In the genomic region with DNA sequence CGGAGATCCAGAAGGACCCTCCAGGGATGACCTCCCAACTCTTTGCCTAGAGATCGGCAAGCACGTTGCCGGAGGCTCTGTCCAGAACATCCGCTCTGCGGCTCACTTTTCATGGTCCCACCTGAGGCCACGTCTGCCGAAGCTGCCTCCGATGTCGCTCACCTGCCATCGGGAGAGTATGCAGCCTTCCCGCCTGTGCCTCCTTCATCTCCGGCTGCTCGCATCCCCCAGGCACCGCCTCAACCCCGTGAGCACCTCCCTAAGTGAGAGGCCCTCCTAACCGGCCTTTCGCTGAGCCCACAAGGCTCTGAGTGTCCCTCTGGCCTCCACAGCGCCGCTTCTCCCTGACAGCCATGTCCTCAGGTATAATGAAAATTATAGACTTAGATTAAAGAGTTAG, we compare ENCODE assay signal across 30 cellular contexts.
"Had no signal": no experiment of that assay in that cellular context is flagged by ENCODE, and none has a peak within 500 bp of the region (broad histone marks: within the 10 kb centered on the region; RNA-seq: fewer than 3 reads in every experiment).

No MANE protein-coding gene starts in this region.

- DNase-seq: naive B cell; naive thymus-derived CD8-positive, alpha-beta T cell; occipital lobe; ovary; psoas muscle; right cardiac atrium; right lobe of liver; sigmoid colon; small intestine; stimulated activated CD4-positive, alpha-beta T cell treated with anti-CD3 and anti-CD28 coated beads, Interleukin-12 subunit alpha, Interleukin-12 subunit beta, amount 100 ng/mL, for 4 hours; stimulated activated CD4-positive, alpha-beta T cell treated with anti-CD3 and anti-CD28 coated beads, Interleukin-1b, Interleukin-23, amount 100 ng/mL, for 48 hours; stimulated activated CD4-positive, alpha-beta T cell treated with anti-CD3 and anti-CD28 coated beads, Interleukin-4, amount 100 ng/mL, for 1 hour; stimulated activated CD4-positive, alpha-beta T cell treated with anti-CD3 and anti-CD28 coated beads, Interleukin-4, amount 100 ng/mL, for 4 hours; stimulated activated CD8-positive, alpha-beta memory T cell treated with anti-CD3 and anti-CD28 coated beads, Interleukin-4, amount 100 ng/mL, for 48 hours; stimulated activated naive CD4-positive, alpha-beta T cell; stimulated activated naive CD8-positive, alpha-beta T cell treated with anti-CD3 and anti-CD28 coated beads, Interleukin-15, amount 100 ng/mL, for 72 hours; stimulated activated naive CD8-positive, alpha-beta T cell treated with anti-CD3 and anti-CD28 coated beads, Interleukin-15, Interleukin-2, amounts not matched to agents 100 U/mL and 50 U/mL, for 24 hours; substantia nigra; tibial artery; transverse colon; upper lobe of right lung; uterus had no signal

- H3K27me3 Mint-ChIP-seq: naive B cell; natural killer cell treated with Interleukin-12 subunit alpha and Interleukin-12 subunit beta and Interleukin-15 and Interleukin-18, amount 100 ng/mL, for 72 hours; stimulated activated memory B cell treated with anti-CD40 and anti-IgM and Interleukin-4, amounts not matched to agents 10 μg/mL and 1 μg/mL and 100 μg/mL, for 72 hours; stimulated activated naive CD8-positive, alpha-beta T cell treated with anti-CD3 and anti-CD28 coated beads, Interleukin-15, amount 100 ng/mL, for 72 hours; type B pancreatic cell had no signal

- H3K27me3 ChIP-seq: neural progenitor cell, ovary, right lobe of liver, sigmoid colon, suprapubic skin, tibial artery, transverse colon, upper lobe of right lung, uterus had no signal

- H3K27ac ChIP-seq: neural progenitor cell, ovary, parathyroid adenoma, psoas muscle, right lobe of liver, sigmoid colon, suprapubic skin, thoracic aorta, tibial artery, transverse colon, upper lobe of right lung, uterus had no signal

- H3K4me3 Mint-ChIP-seq: naive B cell; naive thymus-derived CD8-positive, alpha-beta T cell; natural killer cell treated with Interleukin-12 subunit alpha and Interleukin-12 subunit beta and Interleukin-15 and Interleukin-18, amount 100 ng/mL, for 72 hours; neural progenitor cell; stimulated activated memory B cell treated with anti-CD40 and anti-IgM and Interleukin-4, amounts not matched to agents 10 μg/mL and 1 μg/mL and 100 μg/mL, for 72 hours; stimulated activated naive CD8-positive, alpha-beta T cell treated with anti-CD3 and anti-CD28 coated beads, Interleukin-15, amount 100 ng/mL, for 72 hours; type B pancreatic cell had no signal

- H3K36me3 ChIP-seq: neural progenitor cell, ovary, right lobe of liver, sigmoid colon, suprapubic skin, thoracic aorta, tibial artery, transverse colon, upper lobe of right lung, uterus had no signal

- ATAC-seq: naive thymus-derived CD8-positive, alpha-beta T cell; natural killer cell treated with Interleukin-12 subunit alpha and Interleukin-12 subunit beta and Interleukin-15 and Interleukin-18, amount 100 ng/mL, for 72 hours; psoas muscle; right cardiac atrium; right lobe of liver; stimulated activated memory B cell treated with anti-CD40 and anti-IgM and Interleukin-4, amounts not matched to agents 10 μg/mL and 1 μg/mL and 100 μg/mL, for 72 hours; stimulated activated naive CD8-positive, alpha-beta T cell treated with anti-CD3 and anti-CD28 coated beads, Interleukin-15, amount 100 ng/mL, for 72 hours; stimulated activated naive CD8-positive, alpha-beta T cell treated with anti-CD3 and anti-CD28 coated beads, Interleukin-15, Interleukin-2, amounts not matched to agents 100 U/mL and 50 U/mL, for 24 hours had no signal

- H3K36me3 Mint-ChIP-seq: naive B cell; naive thymus-derived CD8-positive, alpha-beta T cell; natural killer cell treated with Interleukin-12 subunit alpha and Interleukin-12 subunit beta and Interleukin-15 and Interleukin-18, amount 100 ng/mL, for 72 hours; stimulated activated memory B cell treated with anti-CD40 and anti-IgM and Interleukin-4, amounts not matched to agents 10 μg/mL and 1 μg/mL and 100 μg/mL, for 72 hours; type B pancreatic cell had no signal

- H3K27ac Mint-ChIP-seq: naive thymus-derived CD8-positive, alpha-beta T cell; natural killer cell treated with Interleukin-12 subunit alpha and Interleukin-12 subunit beta and Interleukin-15 and Interleukin-18, amount 100 ng/mL, for 72 hours; neural progenitor cell; progenitor cell of endocrine pancreas; stimulated activated memory B cell treated with anti-CD40 and anti-IgM and Interleukin-4, amounts not matched to agents 10 μg/mL and 1 μg/mL and 100 μg/mL, for 72 hours; stimulated activated naive CD8-positive, alpha-beta T cell treated with anti-CD3 and anti-CD28 coated beads, Interleukin-15, amount 100 ng/mL, for 72 hours; type B pancreatic cell had no signal

- H3K4me1 Mint-ChIP-seq: naive B cell; naive thymus-derived CD8-positive, alpha-beta T cell; stimulated activated memory B cell treated with anti-CD40 and anti-IgM and Interleukin-4, amounts not matched to agents 10 μg/mL and 1 μg/mL and 100 μg/mL, for 72 hours; stimulated activated naive CD8-positive, alpha-beta T cell treated with anti-CD3 and anti-CD28 coated beads, Interleukin-15, amount 100 ng/mL, for 72 hours had no signal

- H3K4me1 ChIP-seq: neural progenitor cell, parathyroid adenoma, psoas muscle, right lobe of liver, sigmoid colon, suprapubic skin, tibial artery, transverse colon, upper lobe of right lung, uterus had no signal

- H3K9me3 Mint-ChIP-seq: stimulated activated memory B cell treated with anti-CD40 and anti-IgM and Interleukin-4, amounts not matched to agents 10 μg/mL and 1 μg/mL and 100 μg/mL, for 72 hours had no signal

- H3K9me3 ChIP-seq: psoas muscle, right lobe of liver, sigmoid colon, thoracic aorta, transverse colon, upper lobe of right lung, uterus had no signal

- H3K4me3 ChIP-seq: neural progenitor cell, ovary, psoas muscle, right lobe of liver, sigmoid colon, suprapubic skin, thoracic aorta, tibial artery, transverse colon, upper lobe of right lung, uterus had no signal
